In the genomic region with DNA sequence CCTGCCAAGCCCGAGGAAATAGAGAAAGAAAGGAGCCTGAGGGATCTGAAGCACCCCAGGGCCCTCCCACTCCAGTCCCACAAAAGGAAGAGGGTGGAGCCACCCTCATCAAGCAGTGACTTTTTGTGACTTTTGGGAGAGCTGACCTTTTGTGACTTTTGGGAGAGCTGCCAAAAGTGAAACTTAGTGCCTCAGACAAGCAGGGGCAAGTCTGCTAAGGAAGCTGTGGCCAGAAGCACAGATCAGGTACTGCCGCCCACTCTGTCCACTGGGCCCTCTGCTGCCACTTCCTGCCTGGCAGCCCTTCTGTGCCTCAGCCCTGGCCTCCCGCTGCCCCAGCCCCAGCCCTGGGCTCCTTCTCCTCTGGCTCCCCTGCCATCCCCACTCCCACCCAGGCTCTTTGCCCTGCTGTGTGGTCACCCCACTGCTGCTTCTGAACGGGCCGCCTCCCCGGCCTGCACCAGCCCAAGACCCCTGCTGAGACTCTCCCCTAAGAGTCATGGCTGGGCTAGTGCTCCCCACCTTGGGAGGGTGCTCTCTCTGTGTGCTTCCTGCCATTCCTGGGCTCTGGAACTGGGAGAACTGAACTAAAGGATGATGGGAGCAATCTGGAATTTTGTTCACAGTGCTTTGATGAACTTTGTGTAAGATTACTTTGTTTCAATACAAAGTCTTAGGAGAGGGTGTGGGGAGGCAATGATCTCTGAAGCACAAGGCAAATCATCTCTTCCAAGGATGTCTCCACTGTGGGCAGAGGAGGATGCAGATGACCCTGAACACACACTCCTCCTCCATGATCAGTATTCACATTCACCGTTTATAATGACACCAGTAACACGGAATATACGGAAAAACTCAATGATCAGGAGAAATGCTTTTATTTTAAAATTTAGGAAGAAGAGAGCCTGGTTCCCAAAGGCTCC, we compare ENCODE assay signal across 8 cellular contexts. TPM values are rescaled to one million over a fixed set of nuclear protein-coding genes. Genes with fewer than 3 reads are reported as not detected.
DNase-seq lines count a peak whose midpoint lies in the region; ATAC-seq and TF ChIP-seq lines count a peak whose summit lies in the region.

A gene (plus strand): TSS at position 147 of the 923 bp plus-strand sequence. CDS start 3,035 bp downstream, outside the sequence.

- H3K4me1 ChIP-seq in lung (ENCODE audit: control insufficient read depth in 2 of 2, insufficient read depth in 2 of 2, low read length in 2 of 2): peaks cover 0 to 3% of the 10 kb centered on the region in 2 donors

- no peak for TF ChIP-seq CTCF in lung (IDR thresholded peaks at IDR 0.05; ENCODE audit: control extremely low read depth, extremely low read depth)

- no peaks in the 10 kb centered on the region for H3K36me3 Mint-ChIP-seq in activated naive CD4-positive, alpha-beta T cell treated with anti-CD3 and anti-CD28 coated beads, Interleukin-2, amount 50 U/mL, for 72 hours

- ATAC-seq in activated naive CD4-positive, alpha-beta T cell treated with anti-CD3 and anti-CD28 coated beads, Interleukin-2, amount 50 U/mL, for 72 hours: peak; percentile 22 to 65
- ATAC-seq in lung (ENCODE audit: insufficient read depth, low FRiP score) (no peak), HG03442 (IDR thresholded peaks at IDR 0.05; ENCODE audit: unreplicated experiment) (no peak)

- H3K27ac ChIP-seq in lung (ENCODE audit: low read depth in 1 of 2, low read length in 1 of 2): peak within 1 kb of the TSS in 1 of 2 donors; percentile 37
- no peak within 1 kb of the TSS for H3K27ac ChIP-seq in caudate nucleus (ENCODE audit: low read depth, low read length)

- no peaks in the 10 kb centered on the region for H3K36me3 ChIP-seq in lung (ENCODE audit: control insufficient read depth in 2 of 2, insufficient read depth in 2 of 2, low read length in 2 of 2)

- H3K4me3 ChIP-seq in lung: no peak within 1 kb of the TSS

- peak within 1 kb of the TSS; percentile 77 to 97 for H3K27ac Mint-ChIP-seq in activated naive CD4-positive, alpha-beta T cell treated with anti-CD3 and anti-CD28 coated beads, Interleukin-2, amount 50 U/mL, for 72 hours

- 51 to 66% methylated on average over 9 of the region's 9 CpGs for WGBS in lung, 2 donors

- no peaks in the 10 kb centered on the region for H3K27me3 ChIP-seq in lung (ENCODE audit: control insufficient read depth, insufficient read depth)

- H3K9me3 Mint-ChIP-seq in activated naive CD4-positive, alpha-beta T cell treated with anti-CD3 and anti-CD28 coated beads, Interleukin-2, amount 50 U/mL, for 72 hours: no peaks in the 10 kb centered on the region

- H3K9me3 ChIP-seq in lung (ENCODE audit: control insufficient read depth in 2 of 2, insufficient read depth in 1 of 2, low read length in 1 of 2): no peaks in the 10 kb centered on the region

- DNase-seq in EH (ENCODE audit: low read depth): peak; percentile 26
- DNase-seq in LHCN-M2 (ENCODE audit: low read depth): peak; percentile 51
- no peak for DNase-seq in activated naive CD4-positive, alpha-beta T cell treated with anti-CD3 and anti-CD28 coated beads, Interleukin-2, amount 50 U/mL, for 72 hours (ENCODE audit: low spot score in 2 of 2)
- DNase-seq in lung (ENCODE audit: low spot score): peak; percentile 31
- DNase-seq in NCI-H2227 treated with DMSO at 0.1 percent for 48 hours (lab: John Stamatoyannopoulos, UW): no peak
- no peak for DNase-seq in caudate nucleus (lab: John Stamatoyannopoulos, UW)
- no peak for DNase-seq in amniotic stem cell (lab: John Stamatoyannopoulos, UW)

RNA-seq across cellular contexts. Expression of the gene that starts here (rescaled TPM):
- total RNA-seq in LHCN-M2 (2014; rRNA removed) (0.26 and 0.63 TPM in 2 replicates), lung (not detected)
- 0.36 TPM for polyA plus RNA-seq in LHCN-M2 (2012)
- total RNA-seq in activated naive CD4-positive, alpha-beta T cell treated with anti-CD3 and anti-CD28 coated beads, Interleukin-2, amount 50 U/mL, for 72 hours: 10 to 100 TPM; 10.5 to 34.3 TPM
- polyA plus RNA-seq in lung: 1 to 10 TPM in 1 of 2 donors, under 1 TPM in 1; 0.57 to 1.2 TPM

Comparison
In these comparisons a context has a peak if more than half of its experiments do, and no peak if none do; other contexts are left out.
1. Peak in DNase-seq in LHCN-M2; RNA of the gene not detected or under 1 TPM.
2. DNase-seq: peak in EH (single experiment) and lung (single experiment); none in activated naive CD4-positive, alpha-beta T cell treated with anti-CD3 and anti-CD28 coated beads, Interleukin-2, amount 50 U/mL, for 72 hours (0 of 2), NCI-H2227 treated with DMSO at 0.1 percent for 48 hours (single experiment), caudate nucleus (0 of 61) and amniotic stem cell (single experiment).
3. ATAC-seq: peak in activated naive CD4-positive, alpha-beta T cell treated with anti-CD3 and anti-CD28 coated beads, Interleukin-2, amount 50 U/mL, for 72 hours (2 of 2); none in lung (single experiment) and HG03442 (single experiment).